ENCODE assay signal across 9 cellular contexts in the genomic region with DNA sequence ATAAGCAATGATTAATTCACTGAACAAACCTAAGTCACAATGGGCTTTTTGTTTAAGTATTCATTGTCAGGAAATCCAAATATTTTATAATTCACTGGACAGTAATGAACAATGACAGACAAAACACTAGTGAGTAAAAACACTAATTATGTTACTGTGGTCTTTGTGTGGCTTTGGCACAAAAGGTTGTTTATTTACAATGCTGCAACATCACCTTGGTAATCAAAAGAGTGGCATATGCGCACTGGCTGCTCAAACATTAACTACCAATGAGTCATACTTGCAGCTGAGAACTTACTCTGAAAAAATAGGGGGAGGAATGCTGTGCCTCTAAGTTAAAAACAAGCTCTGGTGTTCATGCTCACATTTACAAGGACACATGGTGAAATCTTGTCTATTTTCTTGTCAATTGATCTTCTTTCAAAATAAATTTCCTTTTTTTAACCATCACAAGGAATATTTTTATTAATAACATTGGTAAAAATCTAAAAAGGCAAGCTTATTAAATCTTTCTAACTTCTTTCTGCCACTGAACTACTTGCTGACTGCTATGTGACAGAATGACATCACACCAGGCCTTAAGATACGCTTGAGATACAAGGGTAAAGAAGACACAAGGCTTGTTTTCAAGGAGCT.
DNase-seq lines count a peak whose midpoint lies in the region; ATAC-seq, FAIRE-seq and TF ChIP-seq lines count a peak whose summit lies in the region.
"Had no signal": no experiment of that assay in that cellular context is flagged by ENCODE, and none has a peak within 500 bp of the region (broad histone marks: within the 10 kb centered on the region; RNA-seq: fewer than 3 reads in every experiment).

No MANE protein-coding gene starts in this region.

- H3K4me1 ChIP-seq in A549: peaks cover 55% of the 10 kb centered on the region

- H3K27ac Mint-ChIP-seq in activated T-helper 1 cell treated with anti-CD3 and anti-CD28 coated beads, Interleukin-12 subunit alpha, Interleukin-12 subunit beta, Interleukin-2, Interleukin-4 antibody, amounts not matched to agents 30 ng/mL and 10 ng/mL and 1 ng/mL, durations not matched to agents 14 hours and 24 hours and 36 hours: peak overlapping the region; percentile 76

- no peaks in the 10 kb centered on the region for H3K9me3 ChIP-seq in A549

- H3K4me3 ChIP-seq in A549 (no peak overlapping the region; the same call in 2 of the 3 replicates), GM12864 (ENCODE audit: low read depth, low read length) (no peak overlapping the region)

- H3K4me1 Mint-ChIP-seq in activated T-helper 1 cell treated with anti-CD3 and anti-CD28 coated beads, Interleukin-12 subunit alpha, Interleukin-12 subunit beta, Interleukin-2, Interleukin-4 antibody, amounts not matched to agents 30 ng/mL and 10 ng/mL and 1 ng/mL, durations not matched to agents 14 hours and 24 hours and 36 hours (ENCODE audit: low read depth): peaks cover 57% of the 10 kb centered on the region

- CTCF ChIA-PET in A549 (lab: Yijun Ruan, JAX): interaction anchor here (0.6 to 1.6 kb wide), 4 partner anchors 10 to 111 kb away, joined by 3 read pairs; no protein-coding TSS in a partner anchor

- H3K4me2 ChIP-seq in A549: peak overlapping the region; percentile 83

- no peak; a peak in 1 of 5 replicates for TF ChIP-seq EP300 in A549 (IDR thresholded peaks at IDR 0.05)

- H3K9me3 Mint-ChIP-seq in activated T-helper 1 cell treated with anti-CD3 and anti-CD28 coated beads, Interleukin-12 subunit alpha, Interleukin-12 subunit beta, Interleukin-2, Interleukin-4 antibody, amounts not matched to agents 30 ng/mL and 10 ng/mL and 1 ng/mL, durations not matched to agents 14 hours and 24 hours and 36 hours: no peaks in the 10 kb centered on the region

- H3K36me3 Mint-ChIP-seq in activated T-helper 1 cell treated with anti-CD3 and anti-CD28 coated beads, Interleukin-12 subunit alpha, Interleukin-12 subunit beta, Interleukin-2, Interleukin-4 antibody, amounts not matched to agents 30 ng/mL and 10 ng/mL and 1 ng/mL, durations not matched to agents 14 hours and 24 hours and 36 hours (ENCODE audit: low read depth): peaks cover 28% of the 10 kb centered on the region

- TF ChIP-seq CTCF in A549 (IDR thresholded peaks at IDR 0.05) (no peak), GM12864 (IDR thresholded peaks at IDR 0.05; ENCODE audit: low read depth, low read length, missing control alignments) (no peak)

- POLR2A ChIA-PET in A549 (lab: Yijun Ruan, JAX): interaction anchor here (0.7 to 1.1 kb wide), 2 partner anchors 108 to 140 kb away, joined by 3 read pairs; a partner anchor contains a TSS

- TF ChIP-seq RAD21 in A549 (conservative IDR thresholded peaks at IDR 0.05 in 1 of 2, IDR thresholded peaks at IDR 0.05 in 1 of 2): 0 out of 5 replicates have a peak, but pooled peaks of 1 of the 2 experiments have one; percentile 17

- intact Hi-C loops in activated T-helper 1 cell treated with anti-CD3 and anti-CD28 coated beads, Interleukin-12 subunit alpha, Interleukin-12 subunit beta, Interleukin-2, Interleukin-4 antibody, amounts not matched to agents 30 ng/mL and 10 ng/mL and 1 ng/mL, durations not matched to agents 14 hours and 24 hours and 36 hours (cut with micrococcal nuclease): loop anchor here (1.0 to 10.0 kb wide), 10 partner anchors 17 to 1053 kb away; a partner anchor contains a TSS
- intact Hi-C loops in sciatic nerve (cut with DNase I): no loop called here

- DNase-seq in A549 (ENCODE audit: low read depth in 1 of 2, low spot score in 1 of 2): peak; percentile 90 to 95
- DNase-seq in GM12864 (ENCODE audit: low read depth): peak; percentile 26
- peak; percentile 70 for DNase-seq in NCI-H146 (lab: John Stamatoyannopoulos, UW)
- peak; percentile 27 for DNase-seq in activated T-helper 1 cell treated with anti-CD3 and anti-CD28 coated beads, Interleukin-12 subunit alpha, Interleukin-12 subunit beta, Interleukin-2, Interleukin-4 antibody, amounts not matched to agents 30 ng/mL and 10 ng/mL and 1 ng/mL, durations not matched to agents 14 hours and 24 hours and 36 hours (ENCODE audit: low spot score)
- DNase-seq in glomerular visceral epithelial cell (ENCODE audit: extremely low spot score): peak; percentile 89
- no peak for DNase-seq in sciatic nerve (ENCODE audit: low spot score)
- DNase-seq in SKM-1 (lab: John Stamatoyannopoulos, UW; ENCODE audit: unreplicated experiment): no peak
- DNase-seq: naive thymus-derived CD8-positive, alpha-beta T cell had no signal

- peak overlapping the region; percentile 6 for H3K4me3 Mint-ChIP-seq in activated T-helper 1 cell treated with anti-CD3 and anti-CD28 coated beads, Interleukin-12 subunit alpha, Interleukin-12 subunit beta, Interleukin-2, Interleukin-4 antibody, amounts not matched to agents 30 ng/mL and 10 ng/mL and 1 ng/mL, durations not matched to agents 14 hours and 24 hours and 36 hours
- H3K4me3 Mint-ChIP-seq: naive thymus-derived CD8-positive, alpha-beta T cell had no signal

- peak; percentile 83 to 94 for ATAC-seq in A549
- ATAC-seq in HG02678 (IDR thresholded peaks at IDR 0.05; ENCODE audit: unreplicated experiment): peak; percentile 58
- ATAC-seq in sciatic nerve: peak; percentile 81

- FAIRE-seq in A549 (lab: Jason Lieb, UNC): peak; percentile 99

- WGBS in A549 (ENCODE audit: missing lambda C conversion rate): 1% methylated on average over 2 of the region's 2 CpGs

- no peak for TF ChIP-seq POLR2A in A549 (IDR thresholded peaks at IDR 0.05; ENCODE audit: low read length)

- H3K27me3 Mint-ChIP-seq in activated T-helper 1 cell treated with anti-CD3 and anti-CD28 coated beads, Interleukin-12 subunit alpha, Interleukin-12 subunit beta, Interleukin-2, Interleukin-4 antibody, amounts not matched to agents 30 ng/mL and 10 ng/mL and 1 ng/mL, durations not matched to agents 14 hours and 24 hours and 36 hours (ENCODE audit: insufficient read depth): peaks cover 2% of the 10 kb centered on the region
- H3K27me3 Mint-ChIP-seq: naive thymus-derived CD8-positive, alpha-beta T cell had no signal

- H3K27ac ChIP-seq in A549: peak overlapping the region; percentile 49 to 77

TF ChIP-seq in A549, 52 proteins besides CTCF, POLR2A, EP300 and RAD21 (continues in another document):
- TF ChIP-seq JUNB (IDR thresholded peaks at IDR 0.05) (peak; percentile 85), BHLHE40 (IDR thresholded peaks at IDR 0.05; ENCODE audit: low read depth, low read length) (no peak), SREBF2 (IDR thresholded peaks at IDR 0.05) (no peak), FOSL2 (IDR thresholded peaks at IDR 0.05) (peak; percentile 94), FOSL2 (CRISPR knock-in tag; IDR thresholded peaks at IDR 0.05) (peak; percentile 99), SMC3 (IDR thresholded peaks at IDR 0.05) (peak; percentile 17; the same call in 1 of the 3 replicates), NFE2L2 (conservative IDR thresholded peaks at IDR 0.05; ENCODE audit: low read length) (no peak), MAZ (IDR thresholded peaks at IDR 0.05; ENCODE audit: borderline replicate concordance, low read depth, low read length) (no peak), CEBPB (IDR thresholded peaks at IDR 0.05) (peak; percentile 67 to 88), MYC (IDR thresholded peaks at IDR 0.05; ENCODE audit: borderline replicate concordance, low read length) (0 out of 2 replicates have a peak, but pooled peaks have one; percentile 15), FOSB (CRISPR knock-in tag; IDR thresholded peaks at IDR 0.05) (no peak), TP53 (CRISPR knock-in tag; IDR thresholded peaks at IDR 0.05) (no peak), JUN (IDR thresholded peaks at IDR 0.05) (peak in 1 of 2 experiments; percentile 51; a peak in 1 of 5 replicates), HOXA7 (CRISPR knock-in tag; IDR thresholded peaks at IDR 0.05) (peak; percentile 53; the same call in 1 of the 2 replicates), NR3C1 (IDR thresholded peaks at IDR 0.05) (no peak), RARB (CRISPR knock-in tag; IDR thresholded peaks at IDR 0.05) (no peak)
- TF ChIP-seq, protein P1, sequence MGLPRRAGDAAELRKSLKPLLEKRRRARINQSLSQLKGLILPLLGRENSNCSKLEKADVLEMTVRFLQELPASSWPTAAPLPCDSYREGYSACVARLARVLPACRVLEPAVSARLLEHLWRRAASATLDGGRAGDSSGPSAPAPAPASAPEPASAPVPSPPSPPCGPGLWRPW (IDR thresholded peaks at IDR 0.05): no peak
- TF ChIP-seq, protein P2, sequence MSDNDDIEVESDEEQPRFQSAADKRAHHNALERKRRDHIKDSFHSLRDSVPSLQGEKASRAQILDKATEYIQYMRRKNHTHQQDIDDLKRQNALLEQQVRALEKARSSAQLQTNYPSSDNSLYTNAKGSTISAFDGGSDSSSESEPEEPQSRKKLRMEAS (IDR thresholded peaks at IDR 0.05): peak; percentile 75
- TF ChIP-seq, protein P3, sequence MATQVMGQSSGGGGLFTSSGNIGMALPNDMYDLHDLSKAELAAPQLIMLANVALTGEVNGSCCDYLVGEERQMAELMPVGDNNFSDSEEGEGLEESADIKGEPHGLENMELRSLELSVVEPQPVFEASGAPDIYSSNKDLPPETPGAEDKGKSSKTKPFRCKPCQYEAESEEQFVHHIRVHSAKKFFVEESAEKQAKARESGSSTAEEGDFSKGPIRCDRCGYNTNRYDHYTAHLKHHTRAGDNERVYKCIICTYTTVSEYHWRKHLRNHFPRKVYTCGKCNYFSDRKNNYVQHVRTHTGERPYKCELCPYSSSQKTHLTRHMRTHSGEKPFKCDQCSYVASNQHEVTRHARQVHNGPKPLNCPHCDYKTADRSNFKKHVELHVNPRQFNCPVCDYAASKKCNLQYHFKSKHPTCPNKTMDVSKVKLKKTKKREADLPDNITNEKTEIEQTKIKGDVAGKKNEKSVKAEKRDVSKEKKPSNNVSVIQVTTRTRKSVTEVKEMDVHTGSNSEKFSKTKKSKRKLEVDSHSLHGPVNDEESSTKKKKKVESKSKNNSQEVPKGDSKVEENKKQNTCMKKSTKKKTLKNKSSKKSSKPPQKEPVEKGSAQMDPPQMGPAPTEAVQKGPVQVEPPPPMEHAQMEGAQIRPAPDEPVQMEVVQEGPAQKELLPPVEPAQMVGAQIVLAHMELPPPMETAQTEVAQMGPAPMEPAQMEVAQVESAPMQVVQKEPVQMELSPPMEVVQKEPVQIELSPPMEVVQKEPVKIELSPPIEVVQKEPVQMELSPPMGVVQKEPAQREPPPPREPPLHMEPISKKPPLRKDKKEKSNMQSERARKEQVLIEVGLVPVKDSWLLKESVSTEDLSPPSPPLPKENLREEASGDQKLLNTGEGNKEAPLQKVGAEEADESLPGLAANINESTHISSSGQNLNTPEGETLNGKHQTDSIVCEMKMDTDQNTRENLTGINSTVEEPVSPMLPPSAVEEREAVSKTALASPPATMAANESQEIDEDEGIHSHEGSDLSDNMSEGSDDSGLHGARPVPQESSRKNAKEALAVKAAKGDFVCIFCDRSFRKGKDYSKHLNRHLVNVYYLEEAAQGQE (IDR thresholded peaks at IDR 0.05): no peak

Comparison
In these comparisons a context has a peak if more than half of its experiments do, and no peak if none do; other contexts are left out.
1. DNase-seq: peak in A549 (2 of 2), GM12864 (single experiment), NCI-H146 (single experiment), activated T-helper 1 cell treated with anti-CD3 and anti-CD28 coated beads, Interleukin-12 subunit alpha, Interleukin-12 subunit beta, Interleukin-2, Interleukin-4 antibody, amounts not matched to agents 30 ng/mL and 10 ng/mL and 1 ng/mL, durations not matched to agents 14 hours and 24 hours and 36 hours (single experiment) and glomerular visceral epithelial cell (single experiment); none in sciatic nerve (single experiment) and SKM-1 (single experiment).
2. Peak in every context shown above with its lines, with median percentiles within 50 percentile points of each other: ATAC-seq.